In genomic region chr20:48541581-48542071, GRCh38 we compare ENCODE assay signal across 1 cellular context.
A peak's percentile ranks its signal among the peaks of the same experiment; 100 is the strongest.
TF ChIP-seq lines count a peak whose summit lies in the region.

No MANE protein-coding gene starts in this region.

TF ChIP-seq in GM12878, 131 proteins besides CTCF, POLR2A, EP300 and RAD21 (continued from another document):
- TF ChIP-seq, protein P1, sequence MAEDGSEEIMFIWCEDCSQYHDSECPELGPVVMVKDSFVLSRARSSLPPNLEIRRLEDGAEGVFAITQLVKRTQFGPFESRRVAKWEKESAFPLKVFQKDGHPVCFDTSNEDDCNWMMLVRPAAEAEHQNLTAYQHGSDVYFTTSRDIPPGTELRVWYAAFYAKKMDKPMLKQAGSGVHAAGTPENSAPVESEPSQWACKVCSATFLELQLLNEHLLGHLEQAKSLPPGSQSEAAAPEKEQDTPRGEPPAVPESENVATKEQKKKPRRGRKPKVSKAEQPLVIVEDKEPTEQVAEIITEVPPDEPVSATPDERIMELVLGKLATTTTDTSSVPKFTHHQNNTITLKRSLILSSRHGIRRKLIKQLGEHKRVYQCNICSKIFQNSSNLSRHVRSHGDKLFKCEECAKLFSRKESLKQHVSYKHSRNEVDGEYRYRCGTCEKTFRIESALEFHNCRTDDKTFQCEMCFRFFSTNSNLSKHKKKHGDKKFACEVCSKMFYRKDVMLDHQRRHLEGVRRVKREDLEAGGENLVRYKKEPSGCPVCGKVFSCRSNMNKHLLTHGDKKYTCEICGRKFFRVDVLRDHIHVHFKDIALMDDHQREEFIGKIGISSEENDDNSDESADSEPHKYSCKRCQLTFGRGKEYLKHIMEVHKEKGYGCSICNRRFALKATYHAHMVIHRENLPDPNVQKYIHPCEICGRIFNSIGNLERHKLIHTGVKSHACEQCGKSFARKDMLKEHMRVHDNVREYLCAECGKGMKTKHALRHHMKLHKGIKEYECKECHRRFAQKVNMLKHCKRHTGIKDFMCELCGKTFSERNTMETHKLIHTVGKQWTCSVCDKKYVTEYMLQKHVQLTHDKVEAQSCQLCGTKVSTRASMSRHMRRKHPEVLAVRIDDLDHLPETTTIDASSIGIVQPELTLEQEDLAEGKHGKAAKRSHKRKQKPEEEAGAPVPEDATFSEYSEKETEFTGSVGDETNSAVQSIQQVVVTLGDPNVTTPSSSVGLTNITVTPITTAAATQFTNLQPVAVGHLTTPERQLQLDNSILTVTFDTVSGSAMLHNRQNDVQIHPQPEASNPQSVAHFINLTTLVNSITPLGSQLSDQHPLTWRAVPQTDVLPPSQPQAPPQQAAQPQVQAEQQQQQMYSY (CRISPR knock-in tag; IDR thresholded peaks at IDR 0.05), result no peak
- TF ChIP-seq MEF2B (IDR thresholded peaks at IDR 0.05; ENCODE audit: partially characterized antibody, poor library complexity, severe bottlenecking) (peak; percentile 95), NR2C2 (IDR thresholded peaks at IDR 0.05; ENCODE audit: borderline replicate concordance, control insufficient read depth, insufficient read length, low read depth) (no peak), CBX5 (IDR thresholded peaks at IDR 0.05; ENCODE audit: low read depth) (0 out of 2 replicates have a peak, but pooled peaks have one; percentile 55), MEF2A (IDR thresholded peaks at IDR 0.05; ENCODE audit: insufficient read depth, low read depth, low read length) (peak; percentile 99), FOS (IDR thresholded peaks at IDR 0.05; ENCODE audit: borderline replicate concordance, extremely low read depth, insufficient read length) (no peak), SPI1 (IDR thresholded peaks at IDR 0.05; ENCODE audit: borderline replicate concordance, insufficient read depth, low read depth, low read length) (peak; percentile 55; the same call in 1 of the 2 replicates), BCL3 (IDR thresholded peaks at IDR 0.05; ENCODE audit: borderline replicate concordance, insufficient read depth, low read depth, low read length, poor library complexity, severe bottlenecking) (peak; percentile 96), SUPT20H (IDR thresholded peaks at IDR 0.05; ENCODE audit: borderline replicate concordance, control insufficient read depth, low read depth, low read length) (no peak), TCF12 (IDR thresholded peaks at IDR 0.05; ENCODE audit: low read depth, low read length) (peak; percentile 78), BHLHE40 (IDR thresholded peaks at IDR 0.05; ENCODE audit: borderline replicate concordance in 1 of 2, low read depth in 2 of 2, low read length in 1 of 2) (peak; percentile 65 to 68), MLLT1 (IDR thresholded peaks at IDR 0.05) (no peak), CUX1 (IDR thresholded peaks at IDR 0.05; ENCODE audit: insufficient replicate concordance, low read depth, low read length) (peak; percentile 12), EED (IDR thresholded peaks at IDR 0.05; ENCODE audit: low read depth) (peak; percentile 98), IKZF2 (IDR thresholded peaks at IDR 0.05) (peak; percentile 82 to 88), JUNB (IDR thresholded peaks at IDR 0.05) (peak; percentile 23; the same call in 1 of the 2 replicates), ATF2 (IDR thresholded peaks at IDR 0.05; ENCODE audit: low read length) (peak; percentile 96; the same call in 1 of the 2 replicates), MTA3 (IDR thresholded peaks at IDR 0.05; ENCODE audit: borderline replicate concordance, low read length) (peak; percentile 89; the same call in 1 of the 2 replicates)
- TF ChIP-seq, protein P2, sequence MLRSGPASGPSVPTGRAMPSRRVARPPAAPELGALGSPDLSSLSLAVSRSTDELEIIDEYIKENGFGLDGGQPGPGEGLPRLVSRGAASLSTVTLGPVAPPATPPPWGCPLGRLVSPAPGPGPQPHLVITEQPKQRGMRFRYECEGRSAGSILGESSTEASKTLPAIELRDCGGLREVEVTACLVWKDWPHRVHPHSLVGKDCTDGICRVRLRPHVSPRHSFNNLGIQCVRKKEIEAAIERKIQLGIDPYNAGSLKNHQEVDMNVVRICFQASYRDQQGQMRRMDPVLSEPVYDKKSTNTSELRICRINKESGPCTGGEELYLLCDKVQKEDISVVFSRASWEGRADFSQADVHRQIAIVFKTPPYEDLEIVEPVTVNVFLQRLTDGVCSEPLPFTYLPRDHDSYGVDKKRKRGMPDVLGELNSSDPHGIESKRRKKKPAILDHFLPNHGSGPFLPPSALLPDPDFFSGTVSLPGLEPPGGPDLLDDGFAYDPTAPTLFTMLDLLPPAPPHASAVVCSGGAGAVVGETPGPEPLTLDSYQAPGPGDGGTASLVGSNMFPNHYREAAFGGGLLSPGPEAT (IDR thresholded peaks at IDR 0.05; ENCODE audit: low read depth), result peak; percentile 73
- TF ChIP-seq, protein P3, sequence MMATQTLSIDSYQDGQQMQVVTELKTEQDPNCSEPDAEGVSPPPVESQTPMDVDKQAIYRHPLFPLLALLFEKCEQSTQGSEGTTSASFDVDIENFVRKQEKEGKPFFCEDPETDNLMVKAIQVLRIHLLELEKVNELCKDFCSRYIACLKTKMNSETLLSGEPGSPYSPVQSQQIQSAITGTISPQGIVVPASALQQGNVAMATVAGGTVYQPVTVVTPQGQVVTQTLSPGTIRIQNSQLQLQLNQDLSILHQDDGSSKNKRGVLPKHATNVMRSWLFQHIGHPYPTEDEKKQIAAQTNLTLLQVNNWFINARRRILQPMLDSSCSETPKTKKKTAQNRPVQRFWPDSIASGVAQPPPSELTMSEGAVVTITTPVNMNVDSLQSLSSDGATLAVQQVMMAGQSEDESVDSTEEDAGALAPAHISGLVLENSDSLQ (IDR thresholded peaks at IDR 0.05), result peak; percentile 58; the same call in 1 of the 2 replicates
